In the genomic region with DNA sequence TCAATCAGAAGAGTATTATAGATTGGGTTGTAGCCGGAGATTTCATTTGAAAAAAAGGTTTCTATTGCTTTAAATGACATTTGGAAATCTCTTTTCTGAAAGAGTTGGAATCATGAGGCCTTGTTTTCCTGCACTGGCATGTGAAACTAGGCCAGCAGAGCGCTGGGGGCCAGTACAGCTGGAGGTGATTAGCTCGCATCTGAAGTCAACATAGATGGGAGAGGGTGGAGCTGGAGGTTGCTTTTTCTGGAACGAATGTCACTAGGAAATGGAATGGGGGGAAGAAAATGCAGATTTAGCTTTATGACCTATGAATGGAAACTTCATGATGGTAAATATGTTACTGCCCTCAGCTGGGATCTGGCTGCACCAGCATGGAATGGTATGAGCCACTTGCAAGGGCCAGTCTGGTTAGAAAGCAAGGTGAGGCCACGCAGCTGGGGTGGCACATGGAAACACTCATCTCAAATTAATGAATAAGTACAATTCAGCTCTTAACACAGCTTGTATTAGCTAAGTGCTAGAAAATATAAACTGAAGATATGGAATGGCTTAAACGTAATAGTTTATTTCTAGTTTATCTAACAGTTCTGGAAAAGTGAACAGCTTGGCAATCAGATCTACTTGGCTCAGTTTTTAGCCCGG, we compare ENCODE assay signal across 18 cellular contexts. TPM values are rescaled to one million over a fixed set of nuclear protein-coding genes. Genes with fewer than 3 reads are reported as not detected.
DNase-seq lines count a peak whose midpoint lies in the region; ATAC-seq, FAIRE-seq and TF ChIP-seq lines count a peak whose summit lies in the region.
"Had no signal": no experiment of that assay in that cellular context is flagged by ENCODE, and none has a peak within 500 bp of the region (broad histone marks: within the 10 kb centered on the region; RNA-seq: fewer than 3 reads in every experiment).

No MANE protein-coding gene starts in this region.

- no peak for TF ChIP-seq CTCF in dorsolateral prefrontal cortex (IDR thresholded peaks at IDR 0.05 in 54 of 56, conservative IDR thresholded peaks at IDR 0.05 in 2 of 56; ENCODE audit: low read depth in 1 of 56, partially characterized antibody in 56 of 56)

- intact Hi-C loops in dorsolateral prefrontal cortex (cut with DNase I): no loop called here

- no peak for ATAC-seq in GM21825 (IDR thresholded peaks at IDR 0.05; ENCODE audit: unreplicated experiment)

- peak overlapping the region in 40 of 59 donors; percentile 2 to 71 (median 51) for H3K27ac ChIP-seq in dorsolateral prefrontal cortex
- H3K27ac ChIP-seq in subcutaneous abdominal adipose tissue (ENCODE audit: low read depth, low read length): peak overlapping the region; percentile 57
- H3K27ac ChIP-seq: adrenal gland, neutrophil, transverse colon had no signal

- H3K27me3 ChIP-seq in dorsolateral prefrontal cortex (no peaks in the 10 kb centered on the region), subcutaneous abdominal adipose tissue (ENCODE audit: control insufficient read depth in 5 of 5, insufficient read depth in 4 of 5, low read length in 5 of 5) (no peaks in the 10 kb centered on the region)
- H3K27me3 ChIP-seq: adrenal gland, neutrophil, transverse colon had no signal

- H3K9me3 ChIP-seq in subcutaneous abdominal adipose tissue (ENCODE audit: control insufficient read depth in 5 of 5, low read length in 5 of 5): peaks cover 0 to 10% (median 0%) of the 10 kb centered on the region in 5 donors
- H3K9me3 ChIP-seq: adrenal gland, neutrophil had no signal

- peaks cover 2 to 14% (median 14%) of the 10 kb centered on the region in 5 donors for H3K4me1 ChIP-seq in subcutaneous abdominal adipose tissue (ENCODE audit: control insufficient read depth in 5 of 5, insufficient read depth in 5 of 5, low read length in 5 of 5)
- H3K4me1 ChIP-seq: adrenal gland, transverse colon had no signal

- H3K36me3 ChIP-seq in subcutaneous abdominal adipose tissue (ENCODE audit: control insufficient read depth in 5 of 5, insufficient read depth in 5 of 5, low read length in 5 of 5): peaks cover 0 to 21% (median 10%) of the 10 kb centered on the region in 5 donors
- H3K36me3 ChIP-seq: adrenal gland, neutrophil had no signal

- H3K9ac ChIP-seq in subcutaneous abdominal adipose tissue (ENCODE audit: low read length in 5 of 5): no peak overlapping the region

- peak; percentile 75 for DNase-seq in GM03348 (ENCODE audit: low spot score)
- DNase-seq in dorsolateral prefrontal cortex: peak in 2 of 10 donors; percentile 22 to 54
- DNase-seq in inferior parietal cortex (ENCODE audit: extremely low spot score): peak; percentile 11
- DNase-seq in HT-29 (ENCODE audit: low spot score): no peak
- no peak for DNase-seq in RCC 7860 (ENCODE audit: low spot score)
- no peak for DNase-seq in GOT3 (lab: John Stamatoyannopoulos, UW)
- DNase-seq: activated CD4-positive, alpha-beta T cell treated with anti-CD3 and anti-CD28 coated beads for 1 hour; activated T-cell treated with anti-CD3 and anti-CD28 coated beads, Interleukin-2, amount 50 U/mL, for 1 hour; adrenal gland; NCI-H1092; NCI-H2227 treated with DMSO at 0.1 percent for 48 hours; transverse colon had no signal

- H3K4me3 ChIP-seq in dorsolateral prefrontal cortex (no peak overlapping the region), subcutaneous abdominal adipose tissue (ENCODE audit: low read depth in 1 of 5, low read length in 5 of 5) (peak overlapping the region in 1 of 5 donors; percentile 43)
- H3K4me3 ChIP-seq: adrenal gland, lung, smooth muscle cell, transverse colon had no signal

- no peak for FAIRE-seq in RCC 7860 (lab: Jason Lieb, UNC)

RNA-seq across cellular contexts. Expression of gene SLC10A6, which starts 32.6 kb away (rescaled TPM):
- 1 to 10 TPM in 30 of 120 experiments, under 1 TPM in 72, not detected in 18; 0.24 to 8.9 (median 0.78) TPM for total RNA-seq in dorsolateral prefrontal cortex
- not detected in 2 replicates for total RNA-seq in HT-29 (2014; rRNA removed; shearing (Covaris generic))
- total RNA-seq: T-helper 1 cell treated with Interleukin-12 subunit alpha and Interleukin-12 subunit beta and Interleukin-4 antibody, amounts not matched to agents 30 ng/mL and 1 ng/mL, for 36 hours had no signal

Comparison
In these comparisons a context has a peak if more than half of its experiments do, and no peak if none do; other contexts are left out.
1. DNase-seq: peak in GM03348 (single experiment) and inferior parietal cortex (single experiment); none in HT-29 (single experiment), RCC 7860 (single experiment) and GOT3 (single experiment).